ENCODE assay signal across 8 cellular contexts in the genomic region with DNA sequence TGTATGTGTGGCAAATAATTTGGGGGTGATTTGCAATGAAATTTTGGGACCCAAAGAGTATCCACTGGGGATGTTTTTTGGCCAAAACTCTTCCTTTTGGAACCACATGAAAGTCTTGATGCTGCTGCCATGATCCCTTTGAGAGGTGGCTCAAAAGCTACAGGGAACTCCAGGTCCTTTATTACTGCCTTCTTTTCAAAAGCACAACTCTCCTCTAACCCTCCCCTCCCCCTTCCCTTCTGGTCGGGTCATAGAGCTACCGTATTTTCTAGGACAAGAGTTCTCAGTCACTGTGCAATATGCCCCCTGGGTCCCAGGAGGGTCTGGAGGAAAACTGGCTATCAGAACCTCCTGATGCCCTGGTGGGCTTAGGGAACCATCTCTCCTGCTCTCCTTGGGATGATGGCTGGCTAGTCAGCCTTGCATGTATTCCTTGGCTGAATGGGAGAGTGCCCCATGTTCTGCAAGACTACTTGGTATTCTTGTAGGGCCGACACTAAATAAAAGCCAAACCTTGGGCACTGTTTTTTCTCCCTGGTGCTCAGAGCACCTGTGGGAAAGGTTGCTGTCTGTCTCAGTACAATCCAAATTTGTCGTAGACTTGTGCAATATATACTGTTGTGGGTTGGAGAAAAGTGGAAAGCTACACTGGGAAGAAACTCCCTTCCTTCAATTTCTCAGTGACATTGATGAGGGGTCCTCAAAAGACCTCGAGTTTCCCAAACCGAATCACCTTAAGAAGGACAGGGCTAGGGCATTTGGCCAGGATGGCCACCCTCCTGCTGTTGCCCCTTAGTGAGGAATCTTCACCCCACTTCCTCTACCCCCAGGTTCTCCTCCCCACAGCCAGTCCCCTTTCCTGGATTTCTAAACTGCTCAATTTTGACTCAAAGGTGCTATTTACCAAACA. TPM values are rescaled to one million over a fixed set of nuclear protein-coding genes. Genes with fewer than 3 reads are reported as not detected.
DNase-seq lines count a peak whose midpoint lies in the region; ATAC-seq and TF ChIP-seq lines count a peak whose summit lies in the region.

No MANE protein-coding gene starts in this region.

- H3K4ac ChIP-seq in H9 (ENCODE audit: low read depth, low read length): no peak overlapping the region

- intact Hi-C loops in activated B cell treated with CpG ODN at 0.5 μM for 24 hours (cut with micrococcal nuclease): no loop called here

- peaks cover 77% of the 10 kb centered on the region for H3K27me3 ChIP-seq in H9 (ENCODE audit: insufficient read depth, low read length)
- no peaks in the 10 kb centered on the region for H3K27me3 ChIP-seq in right atrium auricular region
- no peaks in the 10 kb centered on the region for H3K27me3 ChIP-seq in smooth muscle cell (ENCODE audit: low read depth)

- H2BK5ac ChIP-seq in H9 (ENCODE audit: insufficient read length, low read length): no peak overlapping the region

- H2AK5ac ChIP-seq in H9 (ENCODE audit: insufficient read length, low read length): no peak overlapping the region

- H3F3A ChIP-seq in smooth muscle cell (ENCODE audit: low read depth): peaks cover 6% of the 10 kb centered on the region

- H4K8ac ChIP-seq in H9 (replicated peaks; ENCODE audit: insufficient read length, low read depth, low read length): no peak overlapping the region

- TF ChIP-seq CTCF in H9 (conservative IDR thresholded peaks at IDR 0.05) (no peak), activated B cell treated with CpG ODN at 0.5 μM for 24 hours (IDR thresholded peaks at IDR 0.05) (no peak), right atrium auricular region (IDR thresholded peaks at IDR 0.05) (no peak), smooth muscle cell (IDR thresholded peaks at IDR 0.05; ENCODE audit: borderline replicate concordance, insufficient read depth, poor library complexity, severe bottlenecking) (no peak)

- peaks cover 44% of the 10 kb centered on the region for H3K36me3 ChIP-seq in right atrium auricular region
- no peaks in the 10 kb centered on the region for H3K36me3 ChIP-seq in smooth muscle cell (ENCODE audit: low read depth)

- no peaks in the 10 kb centered on the region for H3K79me1 ChIP-seq in H9 (ENCODE audit: insufficient read depth, low read depth, low read length, poor library complexity, severe bottlenecking)

- H3K4me2 ChIP-seq in H9 (ENCODE audit: insufficient read depth, insufficient read length, low read length) (peak overlapping the region; percentile 33), smooth muscle cell (peak overlapping the region; percentile 87)

- H4K5ac ChIP-seq in H9 (ENCODE audit: insufficient read length, low read depth, low read length): no peak overlapping the region

- no peak overlapping the region for H3T11ph ChIP-seq in H9 (ENCODE audit: low read length)

- ATAC-seq in activated B cell treated with CpG ODN at 0.5 μM for 24 hours (ENCODE audit: low read depth) (no peak), GM21526 (IDR thresholded peaks at IDR 0.05; ENCODE audit: low FRiP score, unreplicated experiment) (no peak), GM21825 (IDR thresholded peaks at IDR 0.05; ENCODE audit: unreplicated experiment) (no peak)

- H4K91ac ChIP-seq in H9 (ENCODE audit: insufficient read length, low read depth, low read length): no peak overlapping the region

- DNase-seq in H9 (no peak), activated B cell treated with CpG ODN at 0.5 μM for 24 hours (no peak), right atrium auricular region (ENCODE audit: low spot score) (no peak), smooth muscle cell (lab: John Stamatoyannopoulos, UW; ENCODE audit: unreplicated experiment) (no peak), cerebellar cortex (ENCODE audit: low spot score) (no peak)
- no peak for DNase-seq in stimulated activated CD4-positive, alpha-beta T cell treated with anti-CD3 and anti-CD28 coated beads, Interleukin-2, amount 100 ng/mL, for 24 hours

- H3K23me2 ChIP-seq in H9 (ENCODE audit: insufficient read length, low read depth, low read length, poor library complexity, severe bottlenecking): peaks cover 13% of the 10 kb centered on the region

- no peak overlapping the region for H2BK15ac ChIP-seq in H9 (ENCODE audit: low read depth, low read length)

- WGBS in H9 (ENCODE audit: extremely low coverage, insufficient read length, low lambda C conversion rate): no CpG with 5 or more reads among the region's 6 CpGs
- 58% methylated on average over 6 of the region's 6 CpGs for WGBS in smooth muscle cell (ENCODE audit: low lambda C conversion rate)

- H3K56ac ChIP-seq in H9 (ENCODE audit: insufficient read length, low read depth, low read length): no peak overlapping the region

- peaks cover 97% of the 10 kb centered on the region for H3K27me3 Mint-ChIP-seq in H9 (ENCODE audit: low read depth)
- H3K27me3 Mint-ChIP-seq in activated B cell treated with CpG ODN at 0.5 μM for 24 hours: no peaks in the 10 kb centered on the region

- H3K9ac ChIP-seq in H9 (ENCODE audit: extremely low read depth, insufficient read length, low read length) (no peak overlapping the region), smooth muscle cell (ENCODE audit: low read depth) (no peak overlapping the region)

- H3K27ac ChIP-seq in H9 (ENCODE audit: insufficient read length, low read depth, low read length) (no peak overlapping the region), right atrium auricular region (peak overlapping the region; percentile 100), smooth muscle cell (ENCODE audit: low read depth) (no peak overlapping the region)

- H3K9me3 Mint-ChIP-seq in H9: no peaks in the 10 kb centered on the region; a peak in 1 of 5 replicates
- no peaks in the 10 kb centered on the region for H3K9me3 Mint-ChIP-seq in activated B cell treated with CpG ODN at 0.5 μM for 24 hours

- no peaks in the 10 kb centered on the region for H3K9me3 ChIP-seq in H9 (ENCODE audit: control insufficient read depth, low read depth, low read length)
- H3K9me3 ChIP-seq in right atrium auricular region: no peaks in the 10 kb centered on the region
- H3K9me3 ChIP-seq in smooth muscle cell (replicated peaks; ENCODE audit: low read depth): no peaks in the 10 kb centered on the region

- H3K27ac Mint-ChIP-seq in H9 (no peak overlapping the region; a peak in 1 of 7 replicates), activated B cell treated with CpG ODN at 0.5 μM for 24 hours (peak overlapping the region; percentile 95)

- H2BK120ac ChIP-seq in H9 (ENCODE audit: low read depth, low read length, poor library complexity, severe bottlenecking): no peak overlapping the region

- H3K4me1 ChIP-seq in H9 (ENCODE audit: insufficient read depth, low read length) (peaks cover 10% of the 10 kb centered on the region), right atrium auricular region (peaks cover 0 to 46% of the 10 kb centered on the region in 2 donors), smooth muscle cell (ENCODE audit: low read depth) (peaks cover 37% of the 10 kb centered on the region)

- H3K36me3 Mint-ChIP-seq in H9 (ENCODE audit: insufficient read depth in 1 of 3, low read depth in 3 of 3) (peaks cover 0 to 3% (median 0%) of the 10 kb centered on the region in 3 experiments; a peak in 2 of 7 replicates), activated B cell treated with CpG ODN at 0.5 μM for 24 hours (ENCODE audit: low read depth) (peaks cover 77% of the 10 kb centered on the region)

- no peak overlapping the region for H3K14ac ChIP-seq in H9 (ENCODE audit: insufficient read depth, low read length)

- CTCF ChIA-PET in activated B cell treated with CpG ODN at 0.5 μM for 24 hours (lab: Charles Lee): interaction anchor here (1.3 to 9.7 kb wide), 8 partner anchors 8 to 394 kb away, joined by 3 to 199 read pairs (median 56); no protein-coding TSS in a partner anchor

- POLR2A ChIA-PET in activated B cell treated with CpG ODN at 0.5 μM for 24 hours (lab: Charles Lee): interaction anchor here (0.5 to 14.7 kb wide), 9 partner anchors 9 to 57 kb away, joined by 3 to 1942 read pairs (median 33); no protein-coding TSS in a partner anchor

- no peak overlapping the region for H3K18ac ChIP-seq in H9 (ENCODE audit: insufficient read length, low read depth, low read length)

- H3K23ac ChIP-seq in H9 (ENCODE audit: insufficient read length, low read depth, low read length): no peak overlapping the region

- no peak overlapping the region for H2BK20ac ChIP-seq in H9 (ENCODE audit: low read depth, low read length, poor library complexity, severe bottlenecking)

- H3K4me3 ChIP-seq in right atrium auricular region (peak overlapping the region; percentile 95 to 97), smooth muscle cell (peak overlapping the region; percentile 89)

- H3K4me1 Mint-ChIP-seq in H9 (peaks cover 52 to 60% of the 10 kb centered on the region in 2 experiments), activated B cell treated with CpG ODN at 0.5 μM for 24 hours (peaks cover 69% of the 10 kb centered on the region)

- H3K79me2 ChIP-seq in H9 (ENCODE audit: insufficient read depth, low read length) (no peaks in the 10 kb centered on the region), smooth muscle cell (ENCODE audit: low read depth) (peaks cover 19% of the 10 kb centered on the region)

- no peaks in the 10 kb centered on the region for H4K20me1 ChIP-seq in H9 (ENCODE audit: control insufficient read depth, insufficient read depth, insufficient read length)
- H4K20me1 ChIP-seq in smooth muscle cell (ENCODE audit: low read depth): peaks cover 59% of the 10 kb centered on the region

- H2AFZ ChIP-seq in H9 (ENCODE audit: low read length) (no peak overlapping the region), smooth muscle cell (ENCODE audit: low read depth) (no peak overlapping the region)

- peak overlapping the region; percentile 38 to 55; a peak in 4 of 5 replicates for H3K4me3 Mint-ChIP-seq in H9
- H3K4me3 Mint-ChIP-seq in activated B cell treated with CpG ODN at 0.5 μM for 24 hours: peak overlapping the region; percentile 92

- H2BK12ac ChIP-seq in H9 (ENCODE audit: insufficient read length, low read depth, low read length): no peak overlapping the region

RNA-seq across cellular contexts. Expression of a gene that starts 3.1 kb away (rescaled TPM):
- total RNA-seq in H9 (2021): 2.9 and 4.1 TPM in 2 replicates
- 419 and 448 TPM in 2 replicates for total RNA-seq in activated B cell treated with CpG ODN at 0.5 μM for 24 hours
- total RNA-seq in right atrium auricular region: 100 to 1,000 TPM; 132 to 254 TPM
- 80.0 and 96.1 TPM in 2 replicates for total RNA-seq in smooth muscle cell
- 93.8 and 101 TPM in 2 replicates for polyA plus RNA-seq in smooth muscle cell

RNA-seq across cellular contexts. Expression of a gene that starts 42.5 kb away (rescaled TPM):
- not detected in 2 replicates for total RNA-seq in H9 (2021)
- total RNA-seq in activated B cell treated with CpG ODN at 0.5 μM for 24 hours: not detected in 2 replicates
- 100 to 1,000 TPM in 1 of 2 donors, 10 to 100 TPM in 1; 34.2 to 122 TPM for total RNA-seq in right atrium auricular region
- 247 and 332 TPM in 2 replicates for total RNA-seq in smooth muscle cell
- 207 and 369 TPM in 2 replicates for polyA plus RNA-seq in smooth muscle cell

Comparison
In these comparisons a context has a peak if more than half of its experiments do, and no peak if none do; other contexts are left out.
1. H3K27ac ChIP-seq: peak in right atrium auricular region (2 of 2); none in H9 (single experiment) and smooth muscle cell (single experiment).
2. RNA of a gene that starts 3.1 kb away (total RNA-seq): 419 to 448 TPM in activated B cell treated with CpG ODN at 0.5 μM for 24 hours, 132 to 254 TPM in right atrium auricular region and 80.0 to 96.1 TPM in smooth muscle cell; 2.9 to 4.1 TPM in H9; every median in the first group is over 10 times any median in the second.
3. RNA of a gene that starts 42.5 kb away (total RNA-seq): 247 to 332 TPM in smooth muscle cell and 34.2 to 122 TPM in right atrium auricular region; not detected in H9 and not detected in activated B cell treated with CpG ODN at 0.5 μM for 24 hours; every median in the first group is over 10 times any median in the second.